8 cellular contexts compared by ENCODE assay signal in genomic region chr14:89955022-89955414, GRCh38. TPM values are rescaled to one million over a fixed set of nuclear protein-coding genes. Genes with fewer than 3 reads are reported as not detected.
DNase-seq lines count a peak whose midpoint lies in the region; ATAC-seq and TF ChIP-seq lines count a peak whose summit lies in the region.

No MANE protein-coding gene starts in this region.

- no peak for TF ChIP-seq CTCF in brain microvascular endothelial cell (IDR thresholded peaks at IDR 0.05; ENCODE audit: low read depth, low read length, missing control alignments)
- no peak for TF ChIP-seq CTCF in uterus (IDR thresholded peaks at IDR 0.05)

- peak overlapping the region; percentile 71 for H3K4me3 ChIP-seq in brain microvascular endothelial cell (ENCODE audit: low read depth, low read length)
- peak overlapping the region; percentile 58 to 67 for H3K4me3 ChIP-seq in uterus

- in situ Hi-C loops in brain microvascular endothelial cell (cut with HindIII; ENCODE audit: low pct_ligation_motif_present, low sequenced_read_pairs) = no loop called here

- H3K9me3 ChIP-seq in ES-I3 (ENCODE audit: control insufficient read depth, insufficient read depth, low read length) (no peaks in the 10 kb centered on the region), uterus (no peaks in the 10 kb centered on the region)

- H3K27me3 Mint-ChIP-seq in memory B cell = no peaks in the 10 kb centered on the region

- H3K27ac Mint-ChIP-seq in memory B cell = peak overlapping the region; percentile 99

- peaks cover 23% of the 10 kb centered on the region for H3K36me3 Mint-ChIP-seq in memory B cell

- H3K9ac ChIP-seq in ES-I3 (ENCODE audit: low read depth, low read length) = peak overlapping the region; percentile 86

- peak overlapping the region; percentile 98 for H3K4me3 Mint-ChIP-seq in memory B cell

- no peaks in the 10 kb centered on the region for H3K9me3 Mint-ChIP-seq in memory B cell

- no peak for DNase-seq in brain microvascular endothelial cell
- no peak for DNase-seq in memory B cell (ENCODE audit: low spot score in 2 of 2)
- no peak for DNase-seq in uterus
- DNase-seq in OCI-M1 (lab: John Stamatoyannopoulos, UW) = no peak

- no peak for TF ChIP-seq POLR2A in uterus (IDR thresholded peaks at IDR 0.05)

- peak; percentile 1 for ATAC-seq in HG03354 (IDR thresholded peaks at IDR 0.05; ENCODE audit: poor library complexity, severe bottlenecking, unreplicated experiment)
- ATAC-seq in memory B cell (ENCODE audit: low read depth) = no peak
- no peak for ATAC-seq in HG02852 (IDR thresholded peaks at IDR 0.05; ENCODE audit: unreplicated experiment)
- no peak for ATAC-seq in esophagus mucosa

- H3K36me3 ChIP-seq in ES-I3 (ENCODE audit: insufficient read depth, low read length) = no peaks in the 10 kb centered on the region
- peaks cover 6% of the 10 kb centered on the region for H3K36me3 ChIP-seq in brain microvascular endothelial cell (replicated peaks)
- H3K36me3 ChIP-seq in uterus = no peaks in the 10 kb centered on the region

- H3K4me1 ChIP-seq in ES-I3 (ENCODE audit: insufficient read depth, low read length) (peaks cover 18% of the 10 kb centered on the region), uterus (peaks cover 0 to 9% of the 10 kb centered on the region in 2 donors)

- H3K27me3 ChIP-seq in brain microvascular endothelial cell (replicated peaks) = no peaks in the 10 kb centered on the region
- H3K27me3 ChIP-seq in uterus = no peaks in the 10 kb centered on the region

- H3K4me1 Mint-ChIP-seq in memory B cell = peaks cover 18% of the 10 kb centered on the region

- peak overlapping the region; percentile 94 for H3K27ac ChIP-seq in brain microvascular endothelial cell
- H3K27ac ChIP-seq in uterus = peak overlapping the region; percentile 82 to 90

- intact Hi-C loops in uterus (cut with DNase I; ENCODE audit: low total_unique reads) = no loop called here

RNA-seq across cellular contexts. Expression of gene EFCAB11, which starts 0.5 kb away (rescaled TPM):
- total RNA-seq in uterus (10 to 100 TPM in 1 of 4 donors, 1 to 10 TPM in 2, not detected in 1; 4.1 to 21.0 (median 5.6) TPM), esophagus mucosa (9.0 TPM)

RNA-seq across cellular contexts. Expression of gene TDP1, which starts 0.7 kb away (rescaled TPM):
- total RNA-seq in uterus = 10 to 100 TPM in 2 of 4 donors, 1 to 10 TPM in 2; 1.3 to 30.8 (median 9.8) TPM
- total RNA-seq in esophagus mucosa = 18.6 TPM
